24 cellular contexts compared by ENCODE assay signal in the genomic region with DNA sequence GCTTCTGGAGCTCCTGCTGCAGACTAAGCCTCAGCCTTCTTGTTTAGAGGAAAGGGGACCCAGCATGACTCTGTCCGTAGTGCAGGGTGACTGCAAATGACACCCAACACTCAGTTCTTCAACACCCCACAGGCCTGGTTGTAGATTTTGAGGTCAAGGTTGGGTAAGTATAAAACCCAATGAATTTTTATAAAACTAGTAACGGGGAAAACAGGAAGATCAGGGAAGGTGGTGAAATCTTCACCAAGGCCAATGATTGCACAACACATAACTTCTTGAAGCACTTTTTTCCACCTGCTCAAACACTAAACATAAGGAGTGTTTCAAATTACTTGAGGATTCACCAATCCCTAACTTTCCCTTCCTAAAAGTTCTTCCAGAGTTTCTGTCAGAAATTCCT.
A peak's percentile ranks its signal among the peaks of the same experiment; 100 is the strongest.
DNase-seq lines count a peak whose midpoint lies in the region; ATAC-seq and TF ChIP-seq lines count a peak whose summit lies in the region.
"Had no signal": no experiment of that assay in that cellular context is flagged by ENCODE, and none has a peak within 500 bp of the region (broad histone marks: within the 10 kb centered on the region; RNA-seq: fewer than 3 reads in every experiment).

No MANE protein-coding gene starts in this region.

- no peaks in the 10 kb centered on the region for H3K9me3 ChIP-seq in gastrocnemius medialis
- H3K9me3 ChIP-seq in Caco-2, result no peaks in the 10 kb centered on the region
- H3K9me3 ChIP-seq: prostate gland, transverse colon had no signal

- TF ChIP-seq POLR2A in gastrocnemius medialis (IDR thresholded peaks at IDR 0.05), result no peak

- peak in 1 of 2 donors; percentile 30 for ATAC-seq in gastrocnemius medialis
- no peak for ATAC-seq in GM18870 (IDR thresholded peaks at IDR 0.05; ENCODE audit: unreplicated experiment)
- ATAC-seq: activated naive CD8-positive, alpha-beta T cell treated with anti-CD3 and anti-CD28 coated beads, Interleukin-2, amount 50 U/mL, for 24 hours; activated T-helper 17 cell treated with anti-CD3 and anti-CD28 coated beads, Interleukin-2, amount 50 U/mL, for 72 hours had no signal

- POLR2A ChIA-PET in Caco-2 (lab: Charles Lee), result no interaction called here

- in situ Hi-C loops in gastrocnemius medialis (cut with MboI; ENCODE audit: low sequenced_read_pairs in 4 of 4), result loop anchor here in 2 of 4 donors (25.0 kb wide), 2 partner anchors 193 to 1282 kb away; no protein-coding TSS in a partner anchor

- no peak overlapping the region for H3K4me3 Mint-ChIP-seq in Caco-2 (ENCODE audit: unreplicated experiment)
- H3K4me3 Mint-ChIP-seq: activated naive CD8-positive, alpha-beta T cell treated with anti-CD3 and anti-CD28 coated beads, Interleukin-2, amount 50 U/mL, for 24 hours; activated T-helper 17 cell treated with anti-CD3 and anti-CD28 coated beads, Interleukin-2, amount 50 U/mL, for 72 hours; B cell; brain; stimulated activated naive CD8-positive, alpha-beta T cell treated with anti-CD3 and anti-CD28 coated beads, Interleukin-15, Interleukin-2, amounts not matched to agents 100 ng/mL and 50 ng/mL, for 24 hours had no signal

- TF ChIP-seq CTCF in epithelial cell of esophagus (IDR thresholded peaks at IDR 0.05; ENCODE audit: insufficient read depth, low read depth, low read length, missing control alignments) (no peak), gastrocnemius medialis (IDR thresholded peaks at IDR 0.05 in 4 of 5, conservative IDR thresholded peaks at IDR 0.05 in 1 of 5) (no peak), Caco-2 (IDR thresholded peaks at IDR 0.05; ENCODE audit: insufficient read depth in 1 of 2, low read depth in 1 of 2, low read length in 1 of 2, severe bottlenecking in 1 of 2, unreplicated experiment in 1 of 2) (no peak)

- CTCF ChIA-PET in Caco-2 (lab: Charles Lee), result no interaction called here

- no peaks in the 10 kb centered on the region for H3K9me3 Mint-ChIP-seq in Caco-2 (ENCODE audit: unreplicated experiment)
- H3K9me3 Mint-ChIP-seq: activated naive CD8-positive, alpha-beta T cell treated with anti-CD3 and anti-CD28 coated beads, Interleukin-2, amount 50 U/mL, for 24 hours; activated T-helper 17 cell treated with anti-CD3 and anti-CD28 coated beads, Interleukin-2, amount 50 U/mL, for 72 hours; brain; stimulated activated naive CD8-positive, alpha-beta T cell treated with anti-CD3 and anti-CD28 coated beads, Interleukin-15, Interleukin-2, amounts not matched to agents 100 ng/mL and 50 ng/mL, for 24 hours had no signal

- H3K27ac Mint-ChIP-seq in Caco-2 (ENCODE audit: unreplicated experiment), result no peak overlapping the region
- H3K27ac Mint-ChIP-seq: activated naive CD8-positive, alpha-beta T cell treated with anti-CD3 and anti-CD28 coated beads, Interleukin-2, amount 50 U/mL, for 24 hours; activated T-helper 17 cell treated with anti-CD3 and anti-CD28 coated beads, Interleukin-2, amount 50 U/mL, for 72 hours; B cell; stimulated activated naive CD8-positive, alpha-beta T cell treated with anti-CD3 and anti-CD28 coated beads, Interleukin-15, Interleukin-2, amounts not matched to agents 100 ng/mL and 50 ng/mL, for 24 hours had no signal

- H3K4me3 ChIP-seq in epithelial cell of esophagus (ENCODE audit: low read length) (no peak overlapping the region), gastrocnemius medialis (no peak overlapping the region), Caco-2 (ENCODE audit: low read depth, low read length) (no peak overlapping the region)
- H3K4me3 ChIP-seq: GM23248, prostate gland, skin epidermis, transverse colon had no signal

- DNase-seq in NOMO-1 (lab: John Stamatoyannopoulos, UW; ENCODE audit: unreplicated experiment in 2 of 2), result peak; percentile 51 to 76
- DNase-seq in NOMO-1 treated with dmso at 0.1 percent for 144 hours (lab: John Stamatoyannopoulos, UW; ENCODE audit: unreplicated experiment), result no peak
- peak; percentile 74 for DNase-seq in MV-4-11 (lab: John Stamatoyannopoulos, UW)
- DNase-seq in epithelial cell of esophagus (ENCODE audit: low read depth), result peak; percentile 17
- no peak for DNase-seq in gastrocnemius medialis
- DNase-seq in Caco-2, result no peak
- DNase-seq in NCI-H345 treated with DMSO at 0.1 percent for 48 hours (lab: John Stamatoyannopoulos, UW; ENCODE audit: unreplicated experiment), result no peak
- DNase-seq: activated CD4-positive, alpha-beta T cell treated with anti-CD3 and anti-CD28 coated beads for 48 hours; activated naive CD8-positive, alpha-beta T cell treated with anti-CD3 and anti-CD28 coated beads, Interleukin-2, amount 50 U/mL, for 24 hours; GM23248; midbrain; NCI-H1092; NCI-H2081 treated with DMSO at 0.1 percent for 48 hours; RPMI8226; stimulated activated CD4-positive, alpha-beta T cell treated with anti-CD3 and anti-CD28 coated beads, Interleukin-2, amount 100 ng/mL, for 48 hours; transverse colon had no signal

- H3K36me3 ChIP-seq in gastrocnemius medialis (peaks cover 0 to 55% of the 10 kb centered on the region in 2 donors), Caco-2 (ENCODE audit: control insufficient read depth, insufficient read depth, low read length) (no peaks in the 10 kb centered on the region)
- H3K36me3 ChIP-seq: prostate gland had no signal

- H3K4me1 Mint-ChIP-seq in Caco-2 (ENCODE audit: low read depth, unreplicated experiment), result no peaks in the 10 kb centered on the region

- no peaks in the 10 kb centered on the region for H3K27me3 Mint-ChIP-seq in Caco-2 (ENCODE audit: insufficient read depth, unreplicated experiment)
- H3K27me3 Mint-ChIP-seq: activated naive CD8-positive, alpha-beta T cell treated with anti-CD3 and anti-CD28 coated beads, Interleukin-2, amount 50 U/mL, for 24 hours; activated T-helper 17 cell treated with anti-CD3 and anti-CD28 coated beads, Interleukin-2, amount 50 U/mL, for 72 hours; B cell; stimulated activated naive CD8-positive, alpha-beta T cell treated with anti-CD3 and anti-CD28 coated beads, Interleukin-15, Interleukin-2, amounts not matched to agents 100 ng/mL and 50 ng/mL, for 24 hours had no signal

- H3K4me1 ChIP-seq in gastrocnemius medialis, result peaks cover 53 to 54% of the 10 kb centered on the region in 2 donors
- no peaks in the 10 kb centered on the region for H3K4me1 ChIP-seq in Caco-2

- H3K27ac ChIP-seq in gastrocnemius medialis, result peak overlapping the region; percentile 39 to 74 (median 67)
- H3K27ac ChIP-seq: 22Rv1, GM23248, prostate gland, transverse colon had no signal

- no peaks in the 10 kb centered on the region for H3K27me3 ChIP-seq in gastrocnemius medialis
- H3K27me3 ChIP-seq in Caco-2 (replicated peaks; ENCODE audit: control insufficient read depth, insufficient read depth, low read length), result no peaks in the 10 kb centered on the region
- H3K27me3 ChIP-seq: transverse colon had no signal

- BruUV-seq in Caco-2 (replicated peaks; lab: Mats Ljungman, UMichigan), result no TSS peak

- H3K36me3 Mint-ChIP-seq in Caco-2 (ENCODE audit: insufficient read depth, unreplicated experiment), result no peaks in the 10 kb centered on the region

- intact Hi-C loops in gastrocnemius medialis (cut with DNase I; ENCODE audit: low total_unique reads), result no loop called here
- intact Hi-C loops in Caco-2 (cut with micrococcal nuclease; ENCODE audit: unreplicated experiment), result no loop called here

Comparison
In these comparisons a context has a peak if more than half of its experiments do, and no peak if none do; other contexts are left out.
1. DNase-seq: peak in NOMO-1 (2 of 2), MV-4-11 (single experiment) and epithelial cell of esophagus (single experiment); none in NOMO-1 treated with dmso at 0.1 percent for 144 hours (single experiment), gastrocnemius medialis (0 of 2), Caco-2 (0 of 2) and NCI-H345 treated with DMSO at 0.1 percent for 48 hours (single experiment).